In the genomic region with DNA sequence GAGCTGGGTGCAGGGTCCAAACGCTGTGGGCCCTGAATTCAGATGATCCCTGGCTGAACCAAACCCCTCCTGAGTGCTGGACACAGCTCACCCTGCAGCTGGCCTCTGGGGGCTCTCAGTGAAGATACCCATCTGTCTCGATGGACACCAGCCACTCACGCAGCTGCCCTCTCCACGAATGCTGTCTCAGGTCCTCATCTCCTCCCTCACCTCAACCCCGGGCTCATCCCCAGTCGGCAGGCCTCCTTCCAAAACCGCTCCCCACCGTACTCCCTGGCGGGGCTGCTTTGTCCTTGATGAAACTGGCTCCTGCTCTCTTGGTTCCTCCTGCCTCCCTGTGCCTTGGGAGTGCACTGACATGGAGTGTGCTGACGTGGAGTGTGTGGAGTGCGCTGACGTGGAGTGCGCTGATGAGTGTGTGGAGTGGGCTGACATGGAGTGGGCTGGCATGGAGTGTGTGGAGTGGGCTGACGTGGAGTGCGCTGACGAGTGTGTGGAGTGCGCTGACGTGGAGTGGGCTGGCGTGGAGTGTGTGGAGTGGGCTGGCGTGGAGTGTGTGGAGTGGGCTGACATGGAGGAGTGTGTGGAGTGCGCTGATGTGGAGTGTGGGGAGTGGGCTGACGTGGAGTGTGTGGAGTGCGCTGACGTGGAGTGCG, we compare ENCODE assay signal across 21 cellular contexts. TPM values are rescaled to one million over a fixed set of nuclear protein-coding genes. Genes with fewer than 3 reads are reported as not detected.
DNase-seq lines count a peak whose midpoint lies in the region; ATAC-seq, FAIRE-seq and TF ChIP-seq lines count a peak whose summit lies in the region.
"Had no signal": no experiment of that assay in that cellular context is flagged by ENCODE, and none has a peak within 500 bp of the region (broad histone marks: within the 10 kb centered on the region; RNA-seq: fewer than 3 reads in every experiment).

No MANE protein-coding gene starts in this region.

- DNase-seq in Ammon's horn (ENCODE audit: low spot score) (peak; percentile 34), IMR-90 (no peak), H1 (ENCODE audit: low read depth in 1 of 2, low spot score in 2 of 2) (no peak), nephron progenitor cell (no peak), NCI-H2107 (lab: John Stamatoyannopoulos, UW) (no peak), T-cell (no peak), kidney glomerular epithelial cell (lab: John Stamatoyannopoulos, UW) (no peak), A673 (ENCODE audit: low spot score) (no peak)
- DNase-seq: DMS79 treated with DMSO at 0.1 percent for 48 hours; NCI-H1092 treated with DMSO at 0.1 percent for 48 hours; NCI-H1694; NCI-H2081 treated with DMSO at 0.1 percent for 48 hours; NK-92 treated with Interleukin-12 subunit alpha and Interleukin-12 subunit beta, amount 100 ng/mL, for 24 hours; OCI-M1; SHP77 treated with DMSO at 0.1 percent for 48 hours; SK-N-SH had no signal

- H3K14ac ChIP-seq in IMR-90 (replicated peaks; ENCODE audit: low read depth, low read length) (no peak overlapping the region), H1 (ENCODE audit: insufficient read length) (no peak overlapping the region)

- TF ChIP-seq RAD21 in IMR-90 (IDR thresholded peaks at IDR 0.05; ENCODE audit: low read length) = no peak
- TF ChIP-seq RAD21 in H1 (IDR thresholded peaks at IDR 0.05 in 1 of 2, conservative IDR thresholded peaks at IDR 0.05 in 1 of 2; ENCODE audit: low read depth in 2 of 2, low read length in 2 of 2) = no peak

- TF ChIP-seq CTCF in IMR-90 (conservative IDR thresholded peaks at IDR 0.05; ENCODE audit: low read depth, low read length) = no peak
- no peak for TF ChIP-seq CTCF in H1 (IDR thresholded peaks at IDR 0.05; ENCODE audit: control extremely low read depth in 1 of 3, insufficient read depth in 1 of 3, low read depth in 1 of 3, low read length in 3 of 3)
- no peak for TF ChIP-seq CTCF in nephron progenitor cell (IDR thresholded peaks at IDR 0.05)
- no peak for TF ChIP-seq CTCF in A673 (conservative IDR thresholded peaks at IDR 0.05; ENCODE audit: low read depth, low read length)

- in situ Hi-C loops in IMR-90 (cut with MboI; ENCODE audit: low sequenced_read_pairs) = no loop called here

- H4K20me1 ChIP-seq in IMR-90 (ENCODE audit: insufficient read depth, low read length) = peaks cover 19% of the 10 kb centered on the region
- H4K20me1 ChIP-seq in H1 (replicated peaks in 1 of 2; ENCODE audit: control insufficient read depth in 1 of 2, insufficient read depth in 2 of 2, low read length in 2 of 2) = peaks cover 1 to 3% of the 10 kb centered on the region in 2 experiments

- H3K9me1 ChIP-seq in IMR-90 (ENCODE audit: insufficient read depth, low read length) = no peaks in the 10 kb centered on the region

- H3K79me1 ChIP-seq in IMR-90 (ENCODE audit: low read depth in 1 of 2, low read length in 2 of 2) (peaks cover under 1 to 5% of the 10 kb centered on the region in 2 experiments; a peak in 2 of 4 replicates), H1 (ENCODE audit: low read depth, low read length) (no peaks in the 10 kb centered on the region)

- H3K4me3 ChIP-seq in IMR-90 (ENCODE audit: insufficient read depth, low read depth, low read length) = no peak overlapping the region
- H3K4me3 ChIP-seq in H1 (ENCODE audit: extremely low read depth in 1 of 4, insufficient read depth in 2 of 4, low read depth in 3 of 4, low read length in 4 of 4) = no peak overlapping the region
- H3K4me3 ChIP-seq in A673 (ENCODE audit: low read depth, low read length, poor library complexity, severe bottlenecking) = no peak overlapping the region
- H3K4me3 ChIP-seq: BLaER1 treated with 17β-estradiol and CSF1 and Interleukin-3, amounts not matched to agents 10 nM and 100 nM; HAP-1 had no signal

- H3K27ac ChIP-seq in IMR-90 (ENCODE audit: insufficient read depth, low read length) = no peak overlapping the region
- no peak overlapping the region for H3K27ac ChIP-seq in H1 (ENCODE audit: low read depth, low read length)
- no peak overlapping the region for H3K27ac ChIP-seq in A673 (ENCODE audit: low read depth, low read length, poor library complexity, severe bottlenecking)
- H3K27ac ChIP-seq: BLaER1 treated with 17β-estradiol and CSF1 and Interleukin-3, amounts not matched to agents 10 nM and 100 nM had no signal

- no peak for FAIRE-seq in H1 (lab: Jason Lieb, UNC)
- FAIRE-seq: A204.1 had no signal

- no peak overlapping the region for H4K91ac ChIP-seq in IMR-90 (ENCODE audit: insufficient read depth, low read depth, low read length)
- H4K91ac ChIP-seq in H1 (replicated peaks; ENCODE audit: insufficient read length, low read length) = peak overlapping the region; percentile 62

- POLR2A ChIA-PET in IMR-90 (lab: Charles Lee; ENCODE audit: unreplicated experiment) = no interaction called here
- POLR2A ChIA-PET in H1 (lab: Charles Lee; ENCODE audit: partially characterized antibody) = interaction anchor here (0.7 to 3.6 kb wide), 3 partner anchors 13 to 813 kb away, joined by 3 to 12 read pairs (median 3); partner anchors contain the start of gene NKAIN4
- POLR2A ChIA-PET in T-cell (lab: Charles Lee) = no interaction called here
- POLR2A ChIA-PET in A673 (lab: Charles Lee; ENCODE audit: low non-redundant PET) = no interaction called here

- no peak overlapping the region for H3K4me2 ChIP-seq in IMR-90 (ENCODE audit: low read depth, low read length)
- H3K4me2 ChIP-seq in H1 (ENCODE audit: insufficient read depth in 1 of 2, low read depth in 2 of 2, low read length in 2 of 2) = no peak overlapping the region
- H3K4me2 ChIP-seq: BLaER1 treated with 17β-estradiol and CSF1 and Interleukin-3, amounts not matched to agents 10 nM and 100 nM; SK-N-SH had no signal

- ATAC-seq in IMR-90 (ENCODE audit: low read depth) (no peak), T-cell (replicated peaks in 1 of 4) (no peak)

- peak overlapping the region; percentile 75; the same call in 1 of the 2 replicates for H2BK12ac ChIP-seq in H1 (ENCODE audit: low read depth, low read length)

- no peaks in the 10 kb centered on the region for H3K9me3 Mint-ChIP-seq in nephron progenitor cell
- H3K9me3 Mint-ChIP-seq in T-cell = no peaks in the 10 kb centered on the region
- H3K9me3 Mint-ChIP-seq: CD8-positive, alpha-beta memory T cell had no signal

- H2BK5ac ChIP-seq in IMR-90 (ENCODE audit: low read depth, low read length, poor library complexity, severe bottlenecking) = no peak overlapping the region
- H2BK5ac ChIP-seq in H1 (ENCODE audit: low read depth, low read length) = peak overlapping the region; percentile 66; the same call in 1 of the 2 replicates

- peaks cover 13% of the 10 kb centered on the region for H3K4me1 ChIP-seq in IMR-90 (ENCODE audit: control insufficient read depth, insufficient read depth, low read length)
- peaks cover 0 to 13% (median 4%) of the 10 kb centered on the region in 4 experiments; a peak in 5 of 7 replicates for H3K4me1 ChIP-seq in H1 (replicated peaks in 1 of 4; ENCODE audit: control insufficient read depth in 3 of 4, insufficient read depth in 4 of 4, low read length in 3 of 4)
- no peaks in the 10 kb centered on the region for H3K4me1 ChIP-seq in A673 (ENCODE audit: insufficient read depth, low read length, poor library complexity, severe bottlenecking)

- H3K9me3 ChIP-seq in IMR-90 (ENCODE audit: control insufficient read depth, insufficient read depth, low read length) (no peaks in the 10 kb centered on the region), H1 (ENCODE audit: insufficient read depth in 2 of 2, low read depth in 1 of 2, low read length in 1 of 2) (no peaks in the 10 kb centered on the region), A673 (ENCODE audit: low read depth, low read length, poor library complexity, severe bottlenecking) (no peaks in the 10 kb centered on the region)
- H3K9me3 ChIP-seq: BLaER1 treated with 17β-estradiol and CSF1 and Interleukin-3, amounts not matched to agents 10 nM and 100 nM; HAP-1; SK-N-SH had no signal

- H3K27ac Mint-ChIP-seq in nephron progenitor cell (peak overlapping the region; percentile 11), T-cell (no peak overlapping the region)
- H3K27ac Mint-ChIP-seq: CD8-positive, alpha-beta memory T cell had no signal

- no peak overlapping the region for H2AFZ ChIP-seq in IMR-90 (replicated peaks; ENCODE audit: low read length, poor library complexity)
- no peak overlapping the region for H2AFZ ChIP-seq in H1 (ENCODE audit: low read length)

- peaks cover under 1% of the 10 kb centered on the region for H3K36me3 Mint-ChIP-seq in nephron progenitor cell (ENCODE audit: low read depth)
- H3K36me3 Mint-ChIP-seq in T-cell = no peaks in the 10 kb centered on the region

- H3K27me3 Mint-ChIP-seq in nephron progenitor cell (ENCODE audit: low read depth, poor library complexity) (peaks cover 41% of the 10 kb centered on the region), T-cell (peaks cover 0 to 5% of the 10 kb centered on the region in 2 donors)

- H2BK20ac ChIP-seq in IMR-90 (ENCODE audit: low read depth, low read length) = no peak overlapping the region
- no peak overlapping the region; the same call in 1 of the 2 replicates for H2BK20ac ChIP-seq in H1 (ENCODE audit: low read length)

- whole genome bisulfite sequencing in IMR-90 (ENCODE audit: extremely low coverage in 2 of 2, insufficient read length in 1 of 2), 2 experiments = 70% methylated on average over 12 of the region's 25 CpGs; no CpG with 5 or more reads in 1 of the 2 experiments
- WGBS in H1 (ENCODE audit: extremely low coverage in 1 of 2, insufficient coverage in 1 of 2, insufficient read length in 1 of 2, insufficient replicate concordance in 2 of 2, low coverage in 1 of 2, low lambda C conversion rate in 2 of 2, missing lambda C conversion rate in 1 of 2), 2 experiments = 84% methylated on average over 25 of the region's 25 CpGs; no CpG with 5 or more reads in 1 of the 2 experiments

- no peak for TF ChIP-seq POLR2A in IMR-90 (IDR thresholded peaks at IDR 0.05; ENCODE audit: low read depth, low read length)
- no peak for TF ChIP-seq POLR2A in H1 (IDR thresholded peaks at IDR 0.05; ENCODE audit: control extremely low read depth in 1 of 2, low read depth in 2 of 2, low read length in 2 of 2)

- H3K18ac ChIP-seq in IMR-90 (ENCODE audit: low read depth, low read length) (no peak overlapping the region), H1 (ENCODE audit: extremely low read depth, low read length) (no peak overlapping the region)

- H3K27me3 ChIP-seq in IMR-90 (ENCODE audit: control insufficient read depth, insufficient read depth, low read length) (peaks cover 28% of the 10 kb centered on the region), H1 (replicated peaks in 1 of 4; ENCODE audit: control insufficient read depth in 3 of 4, extremely low read depth in 1 of 4, insufficient read depth in 3 of 4, low read length in 3 of 4) (peaks cover 0 to 3% (median 0%) of the 10 kb centered on the region in 4 experiments; a peak in 2 of 7 replicates), A673 (replicated peaks; ENCODE audit: insufficient read depth, low read depth, low read length, poor library complexity) (peaks cover 14% of the 10 kb centered on the region)
- H3K27me3 ChIP-seq: BLaER1 treated with 17β-estradiol and CSF1 and Interleukin-3, amounts not matched to agents 10 nM and 100 nM had no signal

- no peak overlapping the region for H3K56ac ChIP-seq in IMR-90 (ENCODE audit: extremely low read depth, insufficient read depth, low read length)
- H3K56ac ChIP-seq in H1 (replicated peaks; ENCODE audit: insufficient read length, low read depth, low read length) = no peak overlapping the region

- H2BK120ac ChIP-seq in IMR-90 (ENCODE audit: low read depth, low read length) (no peak overlapping the region), H1 (replicated peaks; ENCODE audit: low read depth, low read length) (no peak overlapping the region)

- H4K5ac ChIP-seq in IMR-90 (ENCODE audit: low read depth, low read length) (no peak overlapping the region), H1 (ENCODE audit: insufficient read length, low read depth, low read length) (no peak overlapping the region)

- H3K23ac ChIP-seq in IMR-90 (ENCODE audit: low read depth, low read length) (no peak overlapping the region), H1 (ENCODE audit: insufficient read length) (no peak overlapping the region)

- peaks cover 0 to 5% of the 10 kb centered on the region in 2 experiments; a peak in 2 of 4 replicates for H3K79me2 ChIP-seq in H1 (ENCODE audit: control insufficient read depth in 1 of 2, insufficient read depth in 2 of 2, low read length in 2 of 2)

- H2AK9ac ChIP-seq in IMR-90 (replicated peaks; ENCODE audit: low read depth, low read length, poor library complexity) = no peak overlapping the region

- peaks cover 7% of the 10 kb centered on the region; the same call in 1 of the 2 replicates for H3K23me2 ChIP-seq in H1 (ENCODE audit: low read depth, low read length)

- no peak for TF ChIP-seq EP300 in H1 (IDR thresholded peaks at IDR 0.05; ENCODE audit: borderline replicate concordance in 1 of 2, low read depth in 2 of 2, low read length in 2 of 2)

- 0 out of 2 replicates have a peak overlapping the region, but pooled peaks have one; percentile 39 for H2AK5ac ChIP-seq in IMR-90 (ENCODE audit: low read depth, low read length)
- H2AK5ac ChIP-seq in H1 (ENCODE audit: low read depth, low read length) = peak overlapping the region; percentile 57; the same call in 1 of the 2 replicates

- H4K8ac ChIP-seq in IMR-90 (ENCODE audit: low read depth in 2 of 2, low read length in 2 of 2) (no peak overlapping the region), H1 (ENCODE audit: extremely low read depth, insufficient read depth, low read length) (no peak overlapping the region)

- H3K4me1 Mint-ChIP-seq in nephron progenitor cell (peaks cover 29% of the 10 kb centered on the region), T-cell (peaks cover 10 to 11% (median 11%) of the 10 kb centered on the region in 3 donors)

- H3K4ac ChIP-seq in IMR-90 (ENCODE audit: low read depth, low read length) (no peak overlapping the region), H1 (replicated peaks; ENCODE audit: insufficient read length, low read depth, low read length) (no peak overlapping the region)

- dilution Hi-C loops in IMR-90 (cut with HindIII; ENCODE audit: low sequenced_read_pairs, unreplicated experiment) = no loop called here

- BruUV-seq in IMR-90 (replicated peaks; lab: Mats Ljungman, UMichigan) = no TSS peak
- no TSS peak for BruUV-seq in A673 (replicated peaks; lab: Mats Ljungman, UMichigan)

- intact Hi-C loops in IMR-90 (cut with micrococcal nuclease) = loop anchor here (5.0 kb wide), 2 partner anchors 52 to 162 kb away; partner anchors contain the start of gene ARFGAP1
- intact Hi-C loops in A673 (cut with micrococcal nuclease; ENCODE audit: unreplicated experiment) = no loop called here

- no peak overlapping the region for H3K4me3 Mint-ChIP-seq in nephron progenitor cell
- H3K4me3 Mint-ChIP-seq in T-cell = no peak overlapping the region

- H3K36me3 ChIP-seq in IMR-90 (ENCODE audit: control insufficient read depth, insufficient read depth, low read length) (no peaks in the 10 kb centered on the region), H1 (ENCODE audit: control insufficient read depth in 2 of 4, insufficient read depth in 4 of 4, low read length in 3 of 4) (no peaks in the 10 kb centered on the region), A673 (ENCODE audit: insufficient read depth, low read length, poor library complexity, severe bottlenecking) (no peaks in the 10 kb centered on the region)

- no peak overlapping the region for H3K9ac ChIP-seq in IMR-90 (ENCODE audit: low read depth, low read length)
- H3K9ac ChIP-seq in H1 (replicated peaks in 1 of 4; ENCODE audit: extremely low read depth in 1 of 4, low read depth in 3 of 4, low read length in 3 of 4) = no peak overlapping the region
- H3K9ac ChIP-seq: SK-N-SH had no signal

- no peak overlapping the region for H2BK15ac ChIP-seq in IMR-90 (ENCODE audit: low read depth, low read length)
- peak overlapping the region; percentile 72; the same call in 1 of the 2 replicates for H2BK15ac ChIP-seq in H1 (ENCODE audit: low read length)

- CTCF ChIA-PET in IMR-90 (lab: Yijun Ruan, JAX) = no interaction called here
- CTCF ChIA-PET in H1 (lab: Charles Lee; ENCODE audit: partially characterized antibody) = interaction anchor here (0.6 to 2.1 kb wide), 9 partner anchors 11 to 142 kb away, joined by 3 to 18 read pairs (median 3); no protein-coding TSS in a partner anchor
- CTCF ChIA-PET in T-cell (lab: Charles Lee) = no interaction called here
- CTCF ChIA-PET in A673 (lab: Charles Lee) = no interaction called here

RNA-seq across cellular contexts. Expression of gene YTHDF1, which starts 4.1 kb away (rescaled TPM):
- total RNA-seq in IMR-90 (2012; rRNA removed) (10.9 and 13.9 TPM in 2 replicates), T-cell (10 to 100 TPM; 36.7 to 44.5 (median 42.2) TPM), A673 (2021) (49.3 and 52.4 TPM in 2 replicates)
- polyA plus RNA-seq in IMR-90 (2012; rRNA removed) (21.3 and 22.6 TPM in 2 replicates), H1 (2011; rRNA removed) (32.8 and 38.3 TPM in 2 replicates)
- polyA plus RNA-seq in IMR-90 (2012; cell fraction: cytosol; rRNA removed) = 11.8 and 17.6 TPM in 2 replicates
- 28.4 and 31.6 TPM in 2 replicates for polyA plus RNA-seq in IMR-90 (2012; cell fraction: nucleus; rRNA removed; ENCODE audit: low replicate concordance)
- total RNA-seq in H1 (2021; fragmentation: NEBNext Ultra II Directional; extraction: Animal tissue kit (Norgen Biotek cat#: 25700)) = 66.0 and 66.1 TPM in 2 replicates
- 41.4 TPM for polyA plus RNA-seq in H1 (2011; cell fraction: cytosol; rRNA removed)
- polyA plus RNA-seq in H1 (2011; cell fraction: nucleus; rRNA removed) = 41.1 TPM
- polyA plus RNA-seq in H1 (2012, experiment 1 of 2) = 46.9 to 54.7 TPM (median 49.9 TPM) in 4 replicates
- 35.5 TPM for polyA plus RNA-seq in H1 (2012, experiment 2 of 2)
- polyA plus RNA-seq in H1 (2013, experiment 1 of 2) = 44.4 TPM
- polyA plus RNA-seq in H1 (2013, experiment 2 of 2) = 44.2 TPM
- polyA minus RNA-seq in H1 (2011; rRNA and poly(A)+ RNA removed) = 42.5 and 44.7 TPM in 2 replicates
- 40.8 TPM for polyA minus RNA-seq in H1 (2011; cell fraction: cytosol; rRNA and poly(A)+ RNA removed)
- 22.0 TPM for polyA minus RNA-seq in H1 (2011; cell fraction: nucleus; rRNA and poly(A)+ RNA removed)

RNA-seq across cellular contexts. Expression of gene BIRC7, which starts 15.7 kb away (rescaled TPM):
- total RNA-seq in IMR-90 (2012; rRNA removed) (not detected in 2 replicates), T-cell (not detected), A673 (2021) (not detected in 2 replicates)
- polyA plus RNA-seq in IMR-90 (2012; rRNA removed) (not detected in 2 replicates), H1 (2011; rRNA removed) (0.11 and 0.16 TPM in 2 replicates)
- polyA plus RNA-seq in IMR-90 (2012; cell fraction: cytosol; rRNA removed) = 0.02 TPM in 1 of 2 replicates, not detected in the other
- polyA plus RNA-seq in IMR-90 (2012; cell fraction: nucleus; rRNA removed; ENCODE audit: low replicate concordance) = not detected in 2 replicates
- 0.41 TPM in 1 of 2 replicates, not detected in the other for total RNA-seq in H1 (2021; fragmentation: NEBNext Ultra II Directional; extraction: Animal tissue kit (Norgen Biotek cat#: 25700))
- 0.16 TPM for polyA plus RNA-seq in H1 (2011; cell fraction: cytosol; rRNA removed)
- polyA plus RNA-seq in H1 (2011; cell fraction: nucleus; rRNA removed) = 0.77 TPM
- polyA plus RNA-seq in H1 (2012, experiment 1 of 2) = 0.19 TPM in 1 of 4 replicates, not detected in the others
- polyA plus RNA-seq in H1 (2012, experiment 2 of 2) = not detected
- 0.06 TPM for polyA plus RNA-seq in H1 (2013, experiment 1 of 2)
- 0.06 TPM for polyA plus RNA-seq in H1 (2013, experiment 2 of 2)
- not detected in 2 replicates for polyA minus RNA-seq in H1 (2011; rRNA and poly(A)+ RNA removed)
- polyA minus RNA-seq in H1 (2011; cell fraction: cytosol; rRNA and poly(A)+ RNA removed) = not detected
- polyA minus RNA-seq in H1 (2011; cell fraction: nucleus; rRNA and poly(A)+ RNA removed) = not detected
- total RNA-seq: CD8-positive, alpha-beta memory T cell had no signal
- polyA plus RNA-seq: CD8-positive, alpha-beta memory T cell; SK-N-SH had no signal

RNA-seq across cellular contexts. Expression of gene NKAIN4, which starts 34.3 kb away (rescaled TPM):
- total RNA-seq in IMR-90 (2012; rRNA removed) (not detected in 2 replicates), T-cell (not detected), A673 (2021) (not detected in 2 replicates)
- polyA plus RNA-seq in IMR-90 (2012; rRNA removed) (not detected in 2 replicates), H1 (2011; rRNA removed) (17.0 and 21.9 TPM in 2 replicates)
- polyA plus RNA-seq in IMR-90 (2012; cell fraction: cytosol; rRNA removed) = not detected in 2 replicates
- not detected in 2 replicates for polyA plus RNA-seq in IMR-90 (2012; cell fraction: nucleus; rRNA removed; ENCODE audit: low replicate concordance)
- total RNA-seq in H1 (2021; fragmentation: NEBNext Ultra II Directional; extraction: Animal tissue kit (Norgen Biotek cat#: 25700)) = 6.6 and 6.9 TPM in 2 replicates
- polyA plus RNA-seq in H1 (2011; cell fraction: cytosol; rRNA removed) = 13.2 TPM
- 27.5 TPM for polyA plus RNA-seq in H1 (2011; cell fraction: nucleus; rRNA removed)
- 4.5 to 10.2 TPM (median 8.1 TPM) in 4 replicates for polyA plus RNA-seq in H1 (2012, experiment 1 of 2)
- 6.7 TPM for polyA plus RNA-seq in H1 (2012, experiment 2 of 2)
- 8.1 TPM for polyA plus RNA-seq in H1 (2013, experiment 1 of 2)
- 5.9 TPM for polyA plus RNA-seq in H1 (2013, experiment 2 of 2)
- polyA minus RNA-seq in H1 (2011; rRNA and poly(A)+ RNA removed) = 5.3 and 5.5 TPM in 2 replicates
- 4.3 TPM for polyA minus RNA-seq in H1 (2011; cell fraction: cytosol; rRNA and poly(A)+ RNA removed)
- 7.0 TPM for polyA minus RNA-seq in H1 (2011; cell fraction: nucleus; rRNA and poly(A)+ RNA removed)
- total RNA-seq: CD8-positive, alpha-beta memory T cell; NCI-H460 had no signal
- polyA plus RNA-seq: CD8-positive, alpha-beta memory T cell; SK-N-SH had no signal

RNA-seq across cellular contexts. Expression of gene ARFGAP1, which starts 52.6 kb away (rescaled TPM):
- total RNA-seq in IMR-90 (2012; rRNA removed) = 54.7 and 59.1 TPM in 2 replicates
- polyA plus RNA-seq in IMR-90 (2012; rRNA removed) = 194 and 203 TPM in 2 replicates
- 96.9 and 108 TPM in 2 replicates for polyA plus RNA-seq in IMR-90 (2012; cell fraction: cytosol; rRNA removed)
- 1,020 and 2,202 TPM in 2 replicates for polyA plus RNA-seq in IMR-90 (2012; cell fraction: nucleus; rRNA removed; ENCODE audit: low replicate concordance)
- 93.0 and 100 TPM in 2 replicates for total RNA-seq in H1 (2021; fragmentation: NEBNext Ultra II Directional; extraction: Animal tissue kit (Norgen Biotek cat#: 25700))
- polyA plus RNA-seq in H1 (2011; rRNA removed) = 93.7 and 136 TPM in 2 replicates
- polyA plus RNA-seq in H1 (2011; cell fraction: cytosol; rRNA removed) = 110 TPM
- 723 TPM for polyA plus RNA-seq in H1 (2011; cell fraction: nucleus; rRNA removed)
- polyA plus RNA-seq in H1 (2012, experiment 1 of 2) = 84.2 to 119 TPM (median 111 TPM) in 4 replicates
- polyA plus RNA-seq in H1 (2012, experiment 2 of 2) = 65.8 TPM
- polyA plus RNA-seq in H1 (2013, experiment 1 of 2) = 59.7 TPM
- 49.0 TPM for polyA plus RNA-seq in H1 (2013, experiment 2 of 2)
- polyA minus RNA-seq in H1 (2011; rRNA and poly(A)+ RNA removed) = 37.5 and 49.1 TPM in 2 replicates
- polyA minus RNA-seq in H1 (2011; cell fraction: cytosol; rRNA and poly(A)+ RNA removed) = 44.3 TPM
- polyA minus RNA-seq in H1 (2011; cell fraction: nucleus; rRNA and poly(A)+ RNA removed) = 123 TPM
- 100 to 1,000 TPM; 109 to 129 (median 122) TPM for total RNA-seq in T-cell
- total RNA-seq in A673 (2021) = 90.4 and 101 TPM in 2 replicates
